Comparison of ENCODE assay signal across 15 cellular contexts in genomic region chr18:62720048-62720447, GRCh38. TPM values are rescaled to one million over a fixed set of nuclear protein-coding genes. Genes with fewer than 3 reads are reported as not detected.
DNase-seq lines count a peak whose midpoint lies in the region; ATAC-seq and TF ChIP-seq lines count a peak whose summit lies in the region.
"Had no signal": no experiment of that assay in that cellular context is flagged by ENCODE, and none has a peak within 500 bp of the region (broad histone marks: within the 10 kb centered on the region; RNA-seq: fewer than 3 reads in every experiment).

No MANE protein-coding gene starts in this region.

- TF ChIP-seq CTCF in WTC11 (IDR thresholded peaks at IDR 0.05) (no peak), glutamatergic neuron (IDR thresholded peaks at IDR 0.05; ENCODE audit: partially characterized antibody, unreplicated experiment) (no peak)

- no peaks in the 10 kb centered on the region for H3K27me3 ChIP-seq in HUES48 (ENCODE audit: control insufficient read depth, insufficient read depth, low read length)
- H3K27me3 ChIP-seq: body of pancreas had no signal

- no peaks in the 10 kb centered on the region for H3K36me3 ChIP-seq in HUES48 (ENCODE audit: control insufficient read depth, insufficient read depth, low read length)

- H3K36me3 Mint-ChIP-seq in WTC11 (peaks cover 4% of the 10 kb centered on the region; the same call in 1 of the 2 replicates), glutamatergic neuron (ENCODE audit: unreplicated experiment) (no peaks in the 10 kb centered on the region)
- H3K36me3 Mint-ChIP-seq in stimulated activated effector memory CD8-positive, alpha-beta T cell treated with anti-CD3 and anti-CD28 coated beads, Interleukin-12 subunit alpha, Interleukin-12 subunit beta, amount 100 ng/mL, for 72 hours, result no peaks in the 10 kb centered on the region

- H3K4me3 Mint-ChIP-seq in WTC11 (peak overlapping the region; percentile 91), glutamatergic neuron (ENCODE audit: unreplicated experiment) (peak overlapping the region; percentile 59)
- peak overlapping the region; percentile 74 for H3K4me3 Mint-ChIP-seq in stimulated activated effector memory CD8-positive, alpha-beta T cell treated with anti-CD3 and anti-CD28 coated beads, Interleukin-12 subunit alpha, Interleukin-12 subunit beta, amount 100 ng/mL, for 72 hours
- H3K4me3 Mint-ChIP-seq: activated CD4-positive, alpha-beta T cell treated with anti-CD3 and anti-CD28 coated beads, Interleukin-2, amount 10 ng/mL, durations not matched to agents 24 days and 14 days had no signal

- H3K4me1 Mint-ChIP-seq in WTC11 (peaks cover 64% of the 10 kb centered on the region), glutamatergic neuron (ENCODE audit: low read depth, unreplicated experiment) (peaks cover 45% of the 10 kb centered on the region)
- peaks cover 22% of the 10 kb centered on the region for H3K4me1 Mint-ChIP-seq in stimulated activated effector memory CD8-positive, alpha-beta T cell treated with anti-CD3 and anti-CD28 coated beads, Interleukin-12 subunit alpha, Interleukin-12 subunit beta, amount 100 ng/mL, for 72 hours

- POLR2A ChIA-PET in WTC11 (lab: Charles Lee), result no interaction called here

- peak overlapping the region; percentile 76 for H3K27ac ChIP-seq in HUES48 (ENCODE audit: low read depth, low read length)
- H3K27ac ChIP-seq: body of pancreas had no signal

- DNase-seq in WTC11 (ENCODE audit: low spot score), result no peak
- no peak for DNase-seq in glutamatergic neuron
- no peak for DNase-seq in stimulated activated effector memory CD8-positive, alpha-beta T cell treated with anti-CD3 and anti-CD28 coated beads, Interleukin-12 subunit alpha, Interleukin-12 subunit beta, amount 100 ng/mL, for 72 hours (ENCODE audit: low spot score in 2 of 2)
- DNase-seq: activated CD4-positive, alpha-beta T cell treated with anti-CD3 and anti-CD28 coated beads, Interleukin-2, amount 10 ng/mL, durations not matched to agents 24 days and 14 days; body of pancreas; effector CD8-positive, alpha-beta T cell; EL; midbrain; NCI-H1048; SHP77 had no signal

- ATAC-seq in WTC11 (no peak), GM18907 (IDR thresholded peaks at IDR 0.05; ENCODE audit: unreplicated experiment) (no peak), HG02798 (IDR thresholded peaks at IDR 0.05; ENCODE audit: poor library complexity, unreplicated experiment) (no peak), GM18873 (IDR thresholded peaks at IDR 0.05; ENCODE audit: low FRiP score, unreplicated experiment) (no peak)
- ATAC-seq in stimulated activated effector memory CD8-positive, alpha-beta T cell treated with anti-CD3 and anti-CD28 coated beads, Interleukin-12 subunit alpha, Interleukin-12 subunit beta, amount 100 ng/mL, for 72 hours, result no peak
- ATAC-seq: body of pancreas had no signal

- H3K9me3 Mint-ChIP-seq in WTC11 (no peaks in the 10 kb centered on the region), glutamatergic neuron (ENCODE audit: unreplicated experiment) (peaks cover 10% of the 10 kb centered on the region)
- H3K9me3 Mint-ChIP-seq in stimulated activated effector memory CD8-positive, alpha-beta T cell treated with anti-CD3 and anti-CD28 coated beads, Interleukin-12 subunit alpha, Interleukin-12 subunit beta, amount 100 ng/mL, for 72 hours, result no peaks in the 10 kb centered on the region
- H3K9me3 Mint-ChIP-seq: activated CD4-positive, alpha-beta T cell treated with anti-CD3 and anti-CD28 coated beads, Interleukin-2, amount 10 ng/mL, durations not matched to agents 24 days and 14 days had no signal

- peak overlapping the region; percentile 83 for H3K4me3 ChIP-seq in HUES48 (ENCODE audit: low read depth, low read length)
- H3K4me3 ChIP-seq: body of pancreas had no signal

- H3K27ac Mint-ChIP-seq in WTC11 (peak overlapping the region; percentile 69), glutamatergic neuron (ENCODE audit: unreplicated experiment) (peak overlapping the region; percentile 87)
- H3K27ac Mint-ChIP-seq in stimulated activated effector memory CD8-positive, alpha-beta T cell treated with anti-CD3 and anti-CD28 coated beads, Interleukin-12 subunit alpha, Interleukin-12 subunit beta, amount 100 ng/mL, for 72 hours, result no peak overlapping the region
- H3K27ac Mint-ChIP-seq: activated CD4-positive, alpha-beta T cell treated with anti-CD3 and anti-CD28 coated beads, Interleukin-2, amount 10 ng/mL, durations not matched to agents 24 days and 14 days; progenitor cell of endocrine pancreas had no signal

- no peak overlapping the region for H3K9ac ChIP-seq in HUES48 (ENCODE audit: low read depth, low read length)

- peaks cover 55% of the 10 kb centered on the region for H3K4me1 ChIP-seq in HUES48 (ENCODE audit: control insufficient read depth, insufficient read depth, low read length)

- CTCF ChIA-PET in WTC11 (lab: Charles Lee), result interaction anchor here (0.5 kb wide), 1 partner anchor 20 kb away, joined by 3 read pairs; no protein-coding TSS in a partner anchor

- H3K9me3 ChIP-seq in HUES48 (ENCODE audit: control insufficient read depth, insufficient read depth, low read length), result no peaks in the 10 kb centered on the region
- H3K9me3 ChIP-seq: body of pancreas had no signal

- no peaks in the 10 kb centered on the region for H3K27me3 Mint-ChIP-seq in WTC11 (ENCODE audit: low read depth)
- peaks cover 7% of the 10 kb centered on the region for H3K27me3 Mint-ChIP-seq in glutamatergic neuron (ENCODE audit: unreplicated experiment)
- H3K27me3 Mint-ChIP-seq: progenitor cell of endocrine pancreas had no signal

TF ChIP-seq in WTC11, 78 proteins besides CTCF, POLR2A, EP300 and RAD21 (continues in another document):
- TF ChIP-seq ZNF425 (CRISPR knock-in tag; conservative IDR thresholded peaks at IDR 0.05) (no peak), NR2C2 (CRISPR knock-in tag; IDR thresholded peaks at IDR 0.05) (no peak), CREM (CRISPR knock-in tag; IDR thresholded peaks at IDR 0.05) (no peak), TP53 (CRISPR knock-in tag; IDR thresholded peaks at IDR 0.05) (no peak), KAT7 (CRISPR knock-in tag; IDR thresholded peaks at IDR 0.05; ENCODE audit: borderline replicate concordance) (no peak), ZNF232 (CRISPR knock-in tag; IDR thresholded peaks at IDR 0.05) (no peak), ZNF138 (CRISPR knock-in tag; conservative IDR thresholded peaks at IDR 0.05) (no peak)
- TF ChIP-seq, protein P1, sequence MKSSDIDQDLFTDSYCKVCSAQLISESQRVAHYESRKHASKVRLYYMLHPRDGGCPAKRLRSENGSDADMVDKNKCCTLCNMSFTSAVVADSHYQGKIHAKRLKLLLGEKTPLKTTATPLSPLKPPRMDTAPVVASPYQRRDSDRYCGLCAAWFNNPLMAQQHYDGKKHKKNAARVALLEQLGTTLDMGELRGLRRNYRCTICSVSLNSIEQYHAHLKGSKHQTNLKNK (CRISPR knock-in tag; IDR thresholded peaks at IDR 0.05), result no peak
- TF ChIP-seq, protein P2, sequence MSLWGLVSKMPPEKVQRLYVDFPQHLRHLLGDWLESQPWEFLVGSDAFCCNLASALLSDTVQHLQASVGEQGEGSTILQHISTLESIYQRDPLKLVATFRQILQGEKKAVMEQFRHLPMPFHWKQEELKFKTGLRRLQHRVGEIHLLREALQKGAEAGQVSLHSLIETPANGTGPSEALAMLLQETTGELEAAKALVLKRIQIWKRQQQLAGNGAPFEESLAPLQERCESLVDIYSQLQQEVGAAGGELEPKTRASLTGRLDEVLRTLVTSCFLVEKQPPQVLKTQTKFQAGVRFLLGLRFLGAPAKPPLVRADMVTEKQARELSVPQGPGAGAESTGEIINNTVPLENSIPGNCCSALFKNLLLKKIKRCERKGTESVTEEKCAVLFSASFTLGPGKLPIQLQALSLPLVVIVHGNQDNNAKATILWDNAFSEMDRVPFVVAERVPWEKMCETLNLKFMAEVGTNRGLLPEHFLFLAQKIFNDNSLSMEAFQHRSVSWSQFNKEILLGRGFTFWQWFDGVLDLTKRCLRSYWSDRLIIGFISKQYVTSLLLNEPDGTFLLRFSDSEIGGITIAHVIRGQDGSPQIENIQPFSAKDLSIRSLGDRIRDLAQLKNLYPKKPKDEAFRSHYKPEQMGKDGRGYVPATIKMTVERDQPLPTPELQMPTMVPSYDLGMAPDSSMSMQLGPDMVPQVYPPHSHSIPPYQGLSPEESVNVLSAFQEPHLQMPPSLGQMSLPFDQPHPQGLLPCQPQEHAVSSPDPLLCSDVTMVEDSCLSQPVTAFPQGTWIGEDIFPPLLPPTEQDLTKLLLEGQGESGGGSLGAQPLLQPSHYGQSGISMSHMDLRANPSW (CRISPR knock-in tag; conservative IDR thresholded peaks at IDR 0.05; ENCODE audit: low read depth), result no peak
- TF ChIP-seq, protein P3, sequence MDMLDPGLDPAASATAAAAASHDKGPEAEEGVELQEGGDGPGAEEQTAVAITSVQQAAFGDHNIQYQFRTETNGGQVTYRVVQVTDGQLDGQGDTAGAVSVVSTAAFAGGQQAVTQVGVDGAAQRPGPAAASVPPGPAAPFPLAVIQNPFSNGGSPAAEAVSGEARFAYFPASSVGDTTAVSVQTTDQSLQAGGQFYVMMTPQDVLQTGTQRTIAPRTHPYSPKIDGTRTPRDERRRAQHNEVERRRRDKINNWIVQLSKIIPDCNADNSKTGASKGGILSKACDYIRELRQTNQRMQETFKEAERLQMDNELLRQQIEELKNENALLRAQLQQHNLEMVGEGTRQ (CRISPR knock-in tag; IDR thresholded peaks at IDR 0.05), result no peak
- TF ChIP-seq, protein P4, sequence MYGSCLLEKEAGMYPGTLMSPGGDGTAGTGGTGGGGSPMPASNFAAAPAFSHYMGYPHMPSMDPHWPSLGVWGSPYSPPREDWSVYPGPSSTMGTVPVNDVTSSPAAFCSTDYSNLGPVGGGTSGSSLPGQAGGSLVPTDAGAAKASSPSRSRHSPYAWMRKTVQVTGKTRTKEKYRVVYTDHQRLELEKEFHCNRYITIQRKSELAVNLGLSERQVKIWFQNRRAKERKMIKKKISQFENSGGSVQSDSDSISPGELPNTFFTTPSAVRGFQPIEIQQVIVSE (CRISPR knock-in tag; IDR thresholded peaks at IDR 0.05; ENCODE audit: borderline replicate concordance), result no peak

RNA-seq across cellular contexts. Expression of gene PHLPP1, which starts 4.7 kb away (rescaled TPM):
- total RNA-seq in WTC11 (2021) (49.1 to 52.0 TPM (median 49.5 TPM) in 3 replicates), glutamatergic neuron (ENCODE audit: unreplicated experiment) (14.0 TPM)
